Comparison of ENCODE assay signal across 8 cellular contexts in the genomic region with DNA sequence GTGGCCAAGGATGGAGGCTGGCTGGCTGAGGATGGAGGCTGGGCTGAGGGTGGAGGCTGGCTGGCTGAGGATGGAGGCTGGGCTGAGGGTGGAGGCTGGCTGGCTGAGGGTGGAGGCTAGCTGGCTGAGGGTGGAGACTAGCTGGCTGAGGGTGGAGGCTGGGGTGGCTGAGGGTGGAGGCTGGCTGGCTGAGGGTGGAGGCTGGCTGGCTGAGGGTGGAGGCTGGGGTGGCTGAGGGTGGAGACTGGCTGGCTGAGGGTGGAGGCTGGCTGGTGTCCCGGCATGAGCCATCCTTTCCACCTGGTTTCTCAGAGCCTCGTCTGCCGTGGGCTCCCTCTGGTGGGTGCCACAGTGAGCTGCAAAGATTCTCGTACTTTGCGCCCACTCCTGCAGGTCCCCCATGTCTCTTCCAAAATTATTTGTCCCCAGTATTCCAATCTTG.
A peak's percentile ranks its signal among the peaks of the same experiment; 100 is the strongest.
DNase-seq lines count a peak whose midpoint lies in the region; ATAC-seq, FAIRE-seq and TF ChIP-seq lines count a peak whose summit lies in the region.

No MANE protein-coding gene starts in this region.

- H3K4me3 ChIP-seq in fibroblast of villous mesenchyme (ENCODE audit: low read depth, low read length) = no peak overlapping the region
- no peak overlapping the region for H3K4me3 ChIP-seq in small intestine (ENCODE audit: low read depth in 1 of 2, low read length in 2 of 2)

- in situ Hi-C loops in GM13976 (cut with MboI; ENCODE audit: low sequenced_read_pairs, unreplicated experiment) = no loop called here

- no peaks in the 10 kb centered on the region for H3K27me3 ChIP-seq in small intestine (ENCODE audit: control insufficient read depth in 2 of 2, insufficient read depth in 2 of 2, low read length in 2 of 2)

- no peak for FAIRE-seq in small intestine (lab: Jason Lieb, UNC)

- no peak overlapping the region for H3K27ac ChIP-seq in RWPE1
- no peak overlapping the region for H3K27ac ChIP-seq in small intestine (ENCODE audit: low read depth in 1 of 2, low read length in 1 of 2)

- no peaks in the 10 kb centered on the region for H3K4me1 ChIP-seq in small intestine (ENCODE audit: control insufficient read depth in 2 of 2, insufficient read depth in 1 of 2, low read depth in 1 of 2, low read length in 1 of 2)

- POLR2A ChIA-PET in RWPE1 (lab: Yijun Ruan, JAX; ENCODE audit: low non-redundant PET) = interaction anchor here (0.6 kb wide), 1 partner anchor 18 kb away, joined by 3 read pairs; no protein-coding TSS in a partner anchor

- TF ChIP-seq CTCF in AG09319 (IDR thresholded peaks at IDR 0.05; ENCODE audit: low read depth, low read length) (peak; percentile 34), GM13976 (IDR thresholded peaks at IDR 0.05; ENCODE audit: borderline replicate concordance, control extremely low read depth, extremely low read depth, insufficient read depth, missing control alignments) (no peak), RWPE1 (conservative IDR thresholded peaks at IDR 0.05; ENCODE audit: low read depth) (no peak), fibroblast of villous mesenchyme (IDR thresholded peaks at IDR 0.05; ENCODE audit: insufficient read depth, low read depth, low read length) (peak; percentile 37)

- ATAC-seq in HG03135 (IDR thresholded peaks at IDR 0.05; ENCODE audit: unreplicated experiment) (no peak), GM21786 (IDR thresholded peaks at IDR 0.05; ENCODE audit: unreplicated experiment) (no peak), GM18873 (IDR thresholded peaks at IDR 0.05; ENCODE audit: low FRiP score, unreplicated experiment) (no peak)

- CTCF ChIA-PET in RWPE1 (lab: Yijun Ruan, JAX) = interaction anchor here (0.6 to 1.0 kb wide), 5 partner anchors 35 to 203 kb away, joined by 3 to 5 read pairs (median 3); no protein-coding TSS in a partner anchor

- peaks cover 2% of the 10 kb centered on the region for H3K9me3 ChIP-seq in small intestine (ENCODE audit: control insufficient read depth, low read depth)

- DNase-seq in AG09319 (ENCODE audit: extremely low read depth, low read depth) = no peak
- peak; percentile 68 for DNase-seq in GM13976 (ENCODE audit: low spot score)
- peak; percentile 29 for DNase-seq in RWPE1 (ENCODE audit: low spot score)
- DNase-seq in fibroblast of villous mesenchyme (ENCODE audit: low read depth) = peak; percentile 16
- peak; percentile 21 for DNase-seq in small intestine

- 14 to 23% (median 19%) methylated on average over 5 of the region's 5 CpGs for WGBS in small intestine, 3 donors

- no peaks in the 10 kb centered on the region for H3K36me3 ChIP-seq in small intestine (ENCODE audit: control insufficient read depth in 2 of 2, insufficient read depth in 2 of 2, low read length in 2 of 2)

Comparison
In these comparisons a context has a peak if more than half of its experiments do, and no peak if none do; other contexts are left out.
1. CTCF ChIP-seq: peak in AG09319 (single experiment) and fibroblast of villous mesenchyme (single experiment); none in GM13976 (single experiment) and RWPE1 (single experiment).